17 cellular contexts compared by ENCODE assay signal in genomic region chr19:52688335-52688734, GRCh38. TPM values are rescaled to one million over a fixed set of nuclear protein-coding genes. Genes with fewer than 3 reads are reported as not detected.
DNase-seq lines count a peak whose midpoint lies in the region; ATAC-seq and TF ChIP-seq lines count a peak whose summit lies in the region.
"Had no signal": no experiment of that assay in that cellular context is flagged by ENCODE, and none has a peak within 500 bp of the region (broad histone marks: within the 10 kb centered on the region; RNA-seq: fewer than 3 reads in every experiment).

No MANE protein-coding gene starts in this region.

- H3K36me3 Mint-ChIP-seq in activated naive CD8-positive, alpha-beta T cell treated with anti-CD3 and anti-CD28 coated beads for 36 hours, result peaks cover 46% of the 10 kb centered on the region
- no peaks in the 10 kb centered on the region for H3K36me3 Mint-ChIP-seq in immature natural killer cell

- peaks cover 5% of the 10 kb centered on the region for H3K9me3 ChIP-seq in AG04450 (ENCODE audit: control insufficient read depth, insufficient read depth, low read length)
- H3K9me3 ChIP-seq in DND-41 (ENCODE audit: insufficient read depth, low read length, severe bottlenecking), result no peaks in the 10 kb centered on the region
- H3K9me3 ChIP-seq: prostate gland, testis had no signal

- peaks cover 21% of the 10 kb centered on the region for H4K20me1 ChIP-seq in DND-41 (ENCODE audit: insufficient read depth, low read length)

- H3K4me1 ChIP-seq in DND-41 (ENCODE audit: insufficient read depth, low read length), result peaks cover 43% of the 10 kb centered on the region
- H3K4me1 ChIP-seq: prostate gland, testis had no signal

- H3K27me3 ChIP-seq in AG04450 (ENCODE audit: control insufficient read depth, insufficient read depth, low read length) (no peaks in the 10 kb centered on the region), DND-41 (ENCODE audit: insufficient read depth, low read length, poor library complexity) (no peaks in the 10 kb centered on the region)
- H3K27me3 ChIP-seq: testis had no signal

- peaks cover 31% of the 10 kb centered on the region for H3K4me1 Mint-ChIP-seq in activated naive CD8-positive, alpha-beta T cell treated with anti-CD3 and anti-CD28 coated beads for 36 hours
- H3K4me1 Mint-ChIP-seq in immature natural killer cell, result peaks cover 43 to 50% of the 10 kb centered on the region in 2 donors

- no peak overlapping the region for H3K27ac ChIP-seq in AG04450 (ENCODE audit: low read depth, low read length)
- no peak overlapping the region for H3K27ac ChIP-seq in DND-41 (ENCODE audit: low read length)

- ATAC-seq in DND-41 (ENCODE audit: insufficient read depth, low read depth) (no peak), HG02588 (IDR thresholded peaks at IDR 0.05; ENCODE audit: unreplicated experiment) (no peak), GM18870 (IDR thresholded peaks at IDR 0.05; ENCODE audit: unreplicated experiment) (no peak), HG02571 (IDR thresholded peaks at IDR 0.05; ENCODE audit: unreplicated experiment) (no peak)

- POLR2A ChIA-PET in AG04450 (lab: Yijun Ruan, JAX), result interaction anchor here (0.7 kb wide), 1 partner anchor 57 kb away, joined by 6 read pairs; no protein-coding TSS in a partner anchor

- H3K4me3 Mint-ChIP-seq in activated naive CD8-positive, alpha-beta T cell treated with anti-CD3 and anti-CD28 coated beads for 36 hours, result peak overlapping the region; percentile 18
- H3K4me3 Mint-ChIP-seq in immature natural killer cell, result peak overlapping the region in 4 of 5 donors; percentile 1 to 98 (median 50)

- CTCF ChIA-PET in AG04450 (lab: Charles Lee), result no interaction called here

- DNase-seq in AG04450 (ENCODE audit: low read depth, low spot score) (no peak), DND-41 (no peak), immature natural killer cell (no peak), NCI-H510A (lab: John Stamatoyannopoulos, UW) (no peak)
- no peak for DNase-seq in activated naive CD8-positive, alpha-beta T cell treated with anti-CD3 and anti-CD28 coated beads for 36 hours
- DNase-seq: activated naive CD4-positive, alpha-beta T cell; head of caudate nucleus; NCI-H187 treated with DMSO at 0.1 percent for 48 hours; RPMI8226; stimulated activated CD4-positive, alpha-beta T cell treated with anti-CD3 and anti-CD28 coated beads, Interleukin-15, amount 100 ng/mL, for 24 hours; T1000; testis had no signal

- H3K9me3 Mint-ChIP-seq in activated naive CD8-positive, alpha-beta T cell treated with anti-CD3 and anti-CD28 coated beads for 36 hours, result peaks cover 5% of the 10 kb centered on the region
- no peaks in the 10 kb centered on the region for H3K9me3 Mint-ChIP-seq in immature natural killer cell
- H3K9me3 Mint-ChIP-seq: central memory CD8-positive, alpha-beta T cell had no signal

- H2AFZ ChIP-seq in DND-41 (ENCODE audit: low read depth, low read length), result no peak overlapping the region

- no peak for TF ChIP-seq CTCF in AG04450 (IDR thresholded peaks at IDR 0.05; ENCODE audit: low read depth, low read length)
- no peak for TF ChIP-seq CTCF in DND-41 (IDR thresholded peaks at IDR 0.05; ENCODE audit: borderline replicate concordance, extremely low read depth, low read length, poor library complexity, severe bottlenecking)

- H3K9ac ChIP-seq in DND-41 (ENCODE audit: low read depth, low read length), result peak overlapping the region; percentile 30; the same call in 1 of the 2 replicates

- H3K79me2 ChIP-seq in DND-41 (ENCODE audit: insufficient read depth, low read length), result peaks cover 66% of the 10 kb centered on the region

- H3K36me3 ChIP-seq in DND-41 (ENCODE audit: insufficient read depth, low read length), result peaks cover 25% of the 10 kb centered on the region
- H3K36me3 ChIP-seq: prostate gland had no signal

- no peaks in the 10 kb centered on the region for H3K27me3 Mint-ChIP-seq in activated naive CD8-positive, alpha-beta T cell treated with anti-CD3 and anti-CD28 coated beads for 36 hours
- H3K27me3 Mint-ChIP-seq in immature natural killer cell (ENCODE audit: low read depth in 3 of 3), result peaks cover 7 to 12% (median 8%) of the 10 kb centered on the region in 3 donors
- H3K27me3 Mint-ChIP-seq: central memory CD8-positive, alpha-beta T cell had no signal

- H3K4me3 ChIP-seq in AG04450 (ENCODE audit: low read depth, low read length) (peak overlapping the region; percentile 90; the same call in 1 of the 2 replicates), DND-41 (ENCODE audit: low read depth in 1 of 2, low read length in 2 of 2) (peak overlapping the region in 1 of 2 experiments; percentile 31; a peak in 2 of 4 replicates)
- H3K4me3 ChIP-seq: prostate gland, testis had no signal

- peak overlapping the region; percentile 74 for H3K4me2 ChIP-seq in DND-41 (ENCODE audit: insufficient read depth, low read length)

- H3K27ac Mint-ChIP-seq in activated naive CD8-positive, alpha-beta T cell treated with anti-CD3 and anti-CD28 coated beads for 36 hours, result no peak overlapping the region
- peak overlapping the region; percentile 18 to 95 (median 74) for H3K27ac Mint-ChIP-seq in immature natural killer cell

RNA-seq across cellular contexts. Expression of gene ZNF611, which starts 46.5 kb away (rescaled TPM):
- polyA plus RNA-seq in AG04450 (2011; rRNA removed) (7.2 and 7.5 TPM in 2 replicates), immature natural killer cell (10 to 100 TPM; 18.4 to 75.2 (median 27.4) TPM)
- 14.0 and 21.1 TPM in 2 replicates for polyA minus RNA-seq in AG04450 (2011; rRNA and poly(A)+ RNA removed)
- total RNA-seq in activated naive CD8-positive, alpha-beta T cell treated with anti-CD3 and anti-CD28 coated beads for 36 hours, result 10 to 100 TPM; 15.1 to 15.9 TPM

RNA-seq across cellular contexts. Expression of gene ZNF83, which starts 50.2 kb away (rescaled TPM):
- 41.4 and 53.1 TPM in 2 replicates for polyA plus RNA-seq in AG04450 (2011; rRNA removed)
- polyA minus RNA-seq in AG04450 (2011; rRNA and poly(A)+ RNA removed), result 24.9 and 34.4 TPM in 2 replicates
- 10 to 100 TPM; 22.0 to 22.5 TPM for total RNA-seq in activated naive CD8-positive, alpha-beta T cell treated with anti-CD3 and anti-CD28 coated beads for 36 hours
- 10 to 100 TPM in 1 of 3 donors, 1 to 10 TPM in 2; 5.2 to 19.1 (median 8.3) TPM for polyA plus RNA-seq in immature natural killer cell
